In the genomic region with DNA sequence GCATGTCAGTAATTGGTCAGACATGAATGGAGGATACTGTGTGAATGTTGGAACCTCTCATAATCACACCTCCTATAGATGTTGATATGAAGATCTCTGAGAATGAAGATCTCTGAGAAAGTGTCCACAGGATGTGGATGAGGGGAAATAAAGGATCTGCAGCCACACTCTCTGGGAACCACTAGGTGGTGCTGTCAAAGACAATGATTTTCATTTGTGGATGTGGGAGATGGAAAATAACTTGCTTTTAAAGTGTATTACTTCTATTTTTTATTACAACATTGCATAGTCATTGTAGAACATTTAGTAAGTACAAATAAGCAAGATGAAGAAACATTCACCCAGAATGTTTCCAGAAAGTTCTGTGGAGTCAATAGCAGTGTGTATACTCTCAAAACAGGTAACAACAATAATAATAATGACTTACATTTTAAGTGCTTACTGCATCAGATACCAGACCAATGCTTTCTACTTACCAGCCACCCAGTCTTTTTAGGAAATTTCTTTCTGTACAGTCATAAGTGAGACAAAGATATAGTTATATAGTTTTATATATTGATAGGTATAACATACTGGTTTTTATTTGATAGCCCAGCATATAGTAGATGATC, we compare ENCODE assay signal across 9 cellular contexts.
DNase-seq lines count a peak whose midpoint lies in the region; ATAC-seq and TF ChIP-seq lines count a peak whose summit lies in the region.
"Had no signal": no experiment of that assay in that cellular context is flagged by ENCODE, and none has a peak within 500 bp of the region (broad histone marks: within the 10 kb centered on the region; RNA-seq: fewer than 3 reads in every experiment).

No MANE protein-coding gene starts in this region.

- H4K20me1 ChIP-seq in fibroblast of lung (ENCODE audit: control insufficient read depth, extremely low read depth, insufficient read depth, low read length), result no peaks in the 10 kb centered on the region

- H3K27me3 ChIP-seq in cardiac muscle cell (no peaks in the 10 kb centered on the region), fibroblast of lung (ENCODE audit: control insufficient read depth, insufficient read depth, low read length) (no peaks in the 10 kb centered on the region), upper lobe of right lung (peaks cover under 1% of the 10 kb centered on the region)
- H3K27me3 ChIP-seq: SJCRH30 had no signal

- H3K79me2 ChIP-seq in fibroblast of lung (ENCODE audit: control insufficient read depth, insufficient read depth, low read length), result no peaks in the 10 kb centered on the region

- H3K9me3 ChIP-seq in cardiac muscle cell (ENCODE audit: low read depth) (no peaks in the 10 kb centered on the region), fibroblast of lung (ENCODE audit: control insufficient read depth, insufficient read depth, low read depth, low read length) (no peaks in the 10 kb centered on the region), upper lobe of right lung (no peaks in the 10 kb centered on the region)
- H3K9me3 ChIP-seq: SJCRH30 had no signal

- H2AFZ ChIP-seq in fibroblast of lung (ENCODE audit: low read length), result no peak overlapping the region

- intact Hi-C loops in left ventricle myocardium superior (cut with micrococcal nuclease) (no loop called here), upper lobe of right lung (cut with DNase I) (no loop called here)

- TF ChIP-seq CTCF in cardiac muscle cell (IDR thresholded peaks at IDR 0.05; ENCODE audit: low read depth, low read length) (peak; percentile 83), fibroblast of lung (conservative IDR thresholded peaks at IDR 0.05 in 1 of 2, IDR thresholded peaks at IDR 0.05 in 1 of 2; ENCODE audit: low read depth in 1 of 2, low read length in 2 of 2) (peak; percentile 86 to 88), upper lobe of right lung (IDR thresholded peaks at IDR 0.05) (peak; percentile 60)

- no peaks in the 10 kb centered on the region for H3K4me1 ChIP-seq in cardiac muscle cell (ENCODE audit: low read depth)
- H3K4me1 ChIP-seq in fibroblast of lung (ENCODE audit: control insufficient read depth, extremely low read depth, insufficient read depth, low read length), result no peaks in the 10 kb centered on the region
- no peaks in the 10 kb centered on the region for H3K4me1 ChIP-seq in upper lobe of right lung
- H3K4me1 ChIP-seq: SJCRH30 had no signal

- ATAC-seq in left ventricle myocardium superior (no peak), upper lobe of right lung (peak; percentile 27), GM19035 (IDR thresholded peaks at IDR 0.05; ENCODE audit: unreplicated experiment) (no peak)

- no peak overlapping the region for H3K9ac ChIP-seq in fibroblast of lung (ENCODE audit: insufficient read depth, low read length)

- DNase-seq in cardiac muscle cell (ENCODE audit: low read depth in 1 of 2, low spot score in 1 of 2), result peak; percentile 24 to 35
- no peak for DNase-seq in left ventricle myocardium superior
- peak; percentile 35 for DNase-seq in NCI-H69 (lab: John Stamatoyannopoulos, UW)
- peak; percentile 11 to 37 for DNase-seq in fibroblast of lung (ENCODE audit: low read depth in 2 of 2)
- DNase-seq in upper lobe of right lung, result no peak
- no peak for DNase-seq in stimulated activated CD8-positive, alpha-beta memory T cell treated with anti-CD3 and anti-CD28 coated beads, Interleukin-4, amount 100 ng/mL, for 48 hours
- no peak for DNase-seq in activated T-cell treated with anti-CD3 and anti-CD28 coated beads, Interleukin-2, amount 50 U/mL, for 48 hours

- H3K4me3 ChIP-seq in cardiac muscle cell, result no peak overlapping the region
- no peak overlapping the region for H3K4me3 ChIP-seq in fibroblast of lung (replicated peaks in 1 of 4; ENCODE audit: control extremely low read depth in 1 of 4, insufficient read depth in 1 of 4, low read depth in 3 of 4, low read length in 4 of 4)
- H3K4me3 ChIP-seq in upper lobe of right lung, result no peak overlapping the region
- H3K4me3 ChIP-seq: SJCRH30 had no signal

- H3K36me3 ChIP-seq in cardiac muscle cell (no peaks in the 10 kb centered on the region), fibroblast of lung (ENCODE audit: control insufficient read depth, insufficient read depth, low read length) (no peaks in the 10 kb centered on the region), upper lobe of right lung (no peaks in the 10 kb centered on the region)
- H3K36me3 ChIP-seq: SJCRH30 had no signal

- H3K4me2 ChIP-seq in fibroblast of lung (ENCODE audit: extremely low read depth, insufficient read depth, low read length), result no peak overlapping the region

- H3K27ac ChIP-seq in cardiac muscle cell, result no peak overlapping the region
- no peak overlapping the region for H3K27ac ChIP-seq in fibroblast of lung (ENCODE audit: insufficient read depth, low read length)
- H3K27ac ChIP-seq in upper lobe of right lung, result no peak overlapping the region
- H3K27ac ChIP-seq: SJCRH30 had no signal

Comparison
In these comparisons a context has a peak if more than half of its experiments do, and no peak if none do; other contexts are left out.
1. DNase-seq: peak in cardiac muscle cell (2 of 2), NCI-H69 (single experiment) and fibroblast of lung (2 of 2); none in left ventricle myocardium superior (single experiment), upper lobe of right lung (single experiment), stimulated activated CD8-positive, alpha-beta memory T cell treated with anti-CD3 and anti-CD28 coated beads, Interleukin-4, amount 100 ng/mL, for 48 hours (single experiment) and activated T-cell treated with anti-CD3 and anti-CD28 coated beads, Interleukin-2, amount 50 U/mL, for 48 hours (0 of 2).
2. Peak in every context shown above with its lines, with median percentiles within 50 percentile points of each other: CTCF ChIP-seq.